In the genomic region with DNA sequence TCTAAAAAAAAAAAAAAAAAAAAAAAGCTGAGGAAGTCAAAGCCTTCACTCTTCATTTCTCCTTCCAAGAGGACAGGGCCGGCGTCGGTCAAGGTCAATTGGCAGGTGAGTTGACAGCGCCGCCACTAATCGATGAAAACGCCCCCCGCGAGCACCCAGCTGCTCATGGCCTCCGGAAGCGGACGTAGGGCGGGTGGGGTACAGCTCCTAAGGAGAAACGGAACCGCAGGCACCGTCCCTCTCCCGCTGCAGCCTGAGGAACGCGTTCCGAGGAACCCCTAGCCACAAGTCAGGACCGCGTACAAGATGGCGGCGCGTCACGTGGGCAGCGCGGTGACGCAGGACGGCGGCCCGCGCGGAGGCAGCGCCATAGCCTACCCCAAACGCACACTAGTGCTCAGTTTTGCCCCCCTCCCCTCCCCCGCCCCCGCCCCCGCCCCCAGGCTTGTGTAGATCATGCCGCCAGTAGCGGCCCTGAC, we compare ENCODE assay signal across 8 cellular contexts. TPM values are rescaled to one million over a fixed set of nuclear protein-coding genes. Genes with fewer than 3 reads are reported as not detected.
DNase-seq lines count a peak whose midpoint lies in the region; ATAC-seq lines count a peak whose summit lies in the region.

A gene (plus strand): TSS at position 465 of the 479 bp plus-strand sequence. CDS start 16,045 bp downstream, outside the sequence.

- peak; percentile 82 for ATAC-seq in GM19043 (IDR thresholded peaks at IDR 0.05; ENCODE audit: low read depth, unreplicated experiment)
- ATAC-seq in HG03378 (IDR thresholded peaks at IDR 0.05; ENCODE audit: unreplicated experiment), result peak; percentile 46
- peak; percentile 82 for ATAC-seq in left lobe of liver

- DNase-seq in AML-193 (lab: John Stamatoyannopoulos, UW) (peak; percentile 84 to 88), NCI-H524 (lab: John Stamatoyannopoulos, UW) (peak; percentile 77 to 91), cortex of kidney (lab: John Stamatoyannopoulos, UW) (peak; percentile 82), left lobe of liver (ENCODE audit: low spot score) (peak; percentile 94)
- DNase-seq in activated CD4-positive, alpha-beta T cell treated with anti-CD3 and anti-CD28 coated beads for 48 hours, result peak; percentile 93
- DNase-seq in stimulated activated CD4-positive, alpha-beta T cell treated with anti-CD3 and anti-CD28 coated beads, Interleukin-2, amount 100 ng/mL, for 24 hours, result peak; percentile 89 to 90

RNA-seq across cellular contexts. Expression of the gene that starts here (rescaled TPM):
- 13.6 TPM for total RNA-seq in left lobe of liver

Comparison
In these comparisons a context has a peak if more than half of its experiments do, and no peak if none do; other contexts are left out.
1. Peak in every context shown above with its lines: DNase-seq and ATAC-seq.